Comparison of ENCODE assay signal across 32 cellular contexts in the genomic region with DNA sequence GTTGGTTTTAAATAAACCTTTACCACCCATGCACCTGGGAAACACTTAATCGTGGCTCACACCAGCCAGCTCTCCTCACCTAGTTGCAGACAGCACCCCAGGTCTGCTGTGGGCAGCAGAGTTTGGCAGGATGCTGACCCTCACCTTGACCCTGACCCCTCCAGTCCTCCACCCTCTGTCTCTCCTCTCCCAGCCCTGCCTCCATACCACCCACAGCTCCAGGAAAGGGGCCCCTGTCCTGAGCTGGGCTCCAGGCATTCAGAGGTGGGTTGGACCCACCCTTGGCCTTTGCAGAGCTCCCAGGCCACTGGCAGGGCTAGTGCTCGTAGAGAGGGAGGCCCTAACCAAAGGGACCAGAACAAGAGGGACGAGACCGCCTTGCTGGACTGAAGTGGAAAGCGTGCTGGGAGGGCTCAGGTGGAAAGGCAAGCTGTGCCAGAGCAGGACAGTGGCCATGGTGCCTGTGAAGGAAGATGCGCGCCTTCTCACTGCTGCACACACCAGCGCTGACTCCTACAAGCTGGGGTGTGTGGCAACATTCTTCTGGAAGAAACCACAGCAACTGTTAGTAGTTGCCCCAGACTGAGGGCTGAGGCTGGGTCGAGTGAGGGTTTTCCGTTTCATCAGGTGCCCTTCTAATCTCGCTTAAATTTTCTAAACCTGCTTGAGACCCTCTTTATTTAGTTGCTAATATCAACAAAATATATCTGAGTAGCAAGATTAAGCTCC. TPM values are rescaled to one million over a fixed set of nuclear protein-coding genes. Genes with fewer than 3 reads are reported as not detected.
DNase-seq lines count a peak whose midpoint lies in the region; ATAC-seq and TF ChIP-seq lines count a peak whose summit lies in the region.
"Had no signal": no experiment of that assay in that cellular context is flagged by ENCODE, and none has a peak within 500 bp of the region (broad histone marks: within the 10 kb centered on the region; RNA-seq: fewer than 3 reads in every experiment).

No MANE protein-coding gene starts in this region.

- H3K18ac ChIP-seq in trophoblast cell (ENCODE audit: low read length) = no peak overlapping the region

- peak; percentile 53 for DNase-seq in Jurkat, Clone E6-1 (ENCODE audit: low read depth, low spot score)
- DNase-seq in NOMO-1 treated with dmso at 0.1 percent for 144 hours (lab: John Stamatoyannopoulos, UW; ENCODE audit: unreplicated experiment) = peak; percentile 32
- DNase-seq in WTC11 (ENCODE audit: low spot score) = no peak
- no peak for DNase-seq in trophoblast cell
- DNase-seq in HuH-7 (ENCODE audit: low spot score) = no peak
- no peak for DNase-seq in right atrium auricular region (ENCODE audit: low spot score)
- DNase-seq in LoVo (ENCODE audit: low spot score) = no peak
- DNase-seq: activated gamma-delta T cell; activated naive CD8-positive, alpha-beta T cell treated with anti-CD3 and anti-CD28 coated beads for 36 hours; activated T-cell treated with anti-CD3 and anti-CD28 coated beads, Interleukin-2, amount 50 U/mL, for 4 hours; aorta; Caco-2; effector CD8-positive, alpha-beta T cell; hypothalamus; NCI-H1417 treated with DMSO at 0.1 percent for 48 hours; NCI-H2081; NCI-H526 treated with DMSO at 0.1 percent for 48 hours; NK-92 treated with Interleukin-12 subunit alpha and Interleukin-12 subunit beta, amount 100 ng/mL, for 24 hours; right cardiac atrium; stimulated activated CD8-positive, alpha-beta memory T cell treated with anti-CD3 and anti-CD28 coated beads, Interleukin-4, amount 100 ng/mL, for 48 hours; stimulated activated naive CD8-positive, alpha-beta T cell treated with anti-CD3 and anti-CD28 coated beads, Interleukin-15, amount 100 ng/mL, for 72 hours; uterus had no signal

- H3K4me1 ChIP-seq in trophoblast cell (ENCODE audit: control insufficient read depth in 1 of 2, insufficient read depth in 2 of 2, low read length in 2 of 2) (peaks cover 6 to 7% of the 10 kb centered on the region in 2 experiments), right atrium auricular region (no peaks in the 10 kb centered on the region)
- H3K4me1 ChIP-seq: uterus had no signal

- peak overlapping the region; percentile 31 for H4K8ac ChIP-seq in trophoblast cell (ENCODE audit: low read depth, low read length)

- H3K79me1 ChIP-seq in trophoblast cell (ENCODE audit: low read length) = peaks cover 4% of the 10 kb centered on the region

- H3K36me3 Mint-ChIP-seq in WTC11 = no peaks in the 10 kb centered on the region

- H3K4me3 Mint-ChIP-seq in WTC11 = no peak overlapping the region
- H3K4me3 Mint-ChIP-seq: activated naive CD8-positive, alpha-beta T cell treated with anti-CD3 and anti-CD28 coated beads for 36 hours; activated T-cell treated with anti-CD3 and anti-CD28 coated beads, Interleukin-2, amount 50 U/mL, for 4 hours; stimulated activated naive CD8-positive, alpha-beta T cell treated with anti-CD3 and anti-CD28 coated beads, Interleukin-15, amount 100 ng/mL, for 72 hours had no signal

- no peak overlapping the region for H2BK5ac ChIP-seq in trophoblast cell (ENCODE audit: low read depth, low read length, poor library complexity)

- no CpG with 5 or more reads among the region's 11 CpGs for WGBS in trophoblast cell (ENCODE audit: extremely low coverage, insufficient coverage, insufficient read length)

- POLR2A ChIA-PET in WTC11 (lab: Charles Lee) = no interaction called here

- peak overlapping the region; percentile 2 for H2AK5ac ChIP-seq in trophoblast cell (ENCODE audit: low read length)

- peaks cover 1% of the 10 kb centered on the region for H3K79me2 ChIP-seq in trophoblast cell (ENCODE audit: control insufficient read depth, insufficient read depth, low read length, poor library complexity)

- no peak overlapping the region for H4K91ac ChIP-seq in trophoblast cell (ENCODE audit: low read depth, low read length)

- H2AFZ ChIP-seq in trophoblast cell (ENCODE audit: insufficient read depth, low read length, poor library complexity) = no peak overlapping the region

- H2BK12ac ChIP-seq in trophoblast cell (ENCODE audit: low read length) = peak overlapping the region; percentile 3

- H3K27me3 Mint-ChIP-seq in WTC11 (ENCODE audit: low read depth) = peaks cover 4% of the 10 kb centered on the region; the same call in 1 of the 2 replicates
- H3K27me3 Mint-ChIP-seq: activated naive CD8-positive, alpha-beta T cell treated with anti-CD3 and anti-CD28 coated beads for 36 hours; stimulated activated naive CD8-positive, alpha-beta T cell treated with anti-CD3 and anti-CD28 coated beads, Interleukin-15, amount 100 ng/mL, for 72 hours had no signal

- H3K23ac ChIP-seq in trophoblast cell (ENCODE audit: low read length) = no peak overlapping the region

- no peak overlapping the region for H3K4me2 ChIP-seq in trophoblast cell (ENCODE audit: low read length)
- H3K4me2 ChIP-seq: BLaER1 had no signal

- no peak overlapping the region for H3K4me3 ChIP-seq in Jurkat, Clone E6-1 (ENCODE audit: low read length)
- H3K4me3 ChIP-seq in trophoblast cell (ENCODE audit: low read depth, low read length) = no peak overlapping the region
- H3K4me3 ChIP-seq in right atrium auricular region = no peak overlapping the region
- H3K4me3 ChIP-seq: BLaER1, cardiac muscle cell, coronary artery, lung, SJSA1, thoracic aorta, uterus had no signal

- H3K36me3 ChIP-seq in trophoblast cell (ENCODE audit: control insufficient read depth in 1 of 2, insufficient read depth in 2 of 2, low read length in 2 of 2) (peaks cover 0 to 2% of the 10 kb centered on the region in 2 experiments), right atrium auricular region (no peaks in the 10 kb centered on the region)
- H3K36me3 ChIP-seq: cardiac muscle cell, SJSA1, thoracic aorta, uterus had no signal

- H3K4ac ChIP-seq in trophoblast cell (ENCODE audit: low read depth, low read length) = no peak overlapping the region

- no peak for ATAC-seq in WTC11
- ATAC-seq: activated T-cell treated with anti-CD3 and anti-CD28 coated beads, Interleukin-2, amount 50 U/mL, for 4 hours; right cardiac atrium; stimulated activated naive CD8-positive, alpha-beta T cell treated with anti-CD3 and anti-CD28 coated beads, Interleukin-15, amount 100 ng/mL, for 72 hours had no signal

- TF ChIP-seq CTCF in WTC11 (IDR thresholded peaks at IDR 0.05) = no peak
- no peak for TF ChIP-seq CTCF in right atrium auricular region (IDR thresholded peaks at IDR 0.05)

- H3K14ac ChIP-seq in trophoblast cell (ENCODE audit: low read length) = no peak overlapping the region

- H3K9ac ChIP-seq in trophoblast cell (ENCODE audit: low read length) = no peak overlapping the region
- H3K9ac ChIP-seq: BLaER1 had no signal

- CTCF ChIA-PET in WTC11 (lab: Charles Lee) = interaction anchor here (1.3 kb wide), 2 partner anchors 10 to 18 kb away, joined by 4 to 7 read pairs; no protein-coding TSS in a partner anchor

- H2BK120ac ChIP-seq in trophoblast cell (ENCODE audit: insufficient read depth, low read length, poor library complexity) = peak overlapping the region; percentile 7

- peaks cover 11% of the 10 kb centered on the region for H3K9me3 Mint-ChIP-seq in WTC11
- H3K9me3 Mint-ChIP-seq: stimulated activated naive CD8-positive, alpha-beta T cell treated with anti-CD3 and anti-CD28 coated beads, Interleukin-15, amount 100 ng/mL, for 72 hours had no signal

- no peak overlapping the region for H4K12ac ChIP-seq in trophoblast cell (ENCODE audit: low read depth, low read length)

- H3K27ac ChIP-seq in trophoblast cell (ENCODE audit: low read depth, low read length) (no peak overlapping the region), right atrium auricular region (no peak overlapping the region)
- H3K27ac ChIP-seq: BLaER1, cardiac muscle cell, coronary artery, epithelial cell of prostate, SJSA1, thoracic aorta, uterus had no signal

- H3K27me3 ChIP-seq in trophoblast cell (ENCODE audit: insufficient read depth, low read length) = no peaks in the 10 kb centered on the region
- no peaks in the 10 kb centered on the region for H3K27me3 ChIP-seq in right atrium auricular region
- H3K27me3 ChIP-seq: BLaER1, cardiac muscle cell, SJSA1, uterus had no signal

- peaks cover 5% of the 10 kb centered on the region for H3K9me3 ChIP-seq in trophoblast cell (ENCODE audit: insufficient read depth, low read depth, low read length)
- H3K9me3 ChIP-seq in right atrium auricular region = no peaks in the 10 kb centered on the region
- H3K9me3 ChIP-seq: BLaER1, Caco-2, SJSA1, thoracic aorta, uterus had no signal

- H3K27ac Mint-ChIP-seq in WTC11 = no peak overlapping the region
- H3K27ac Mint-ChIP-seq: activated naive CD8-positive, alpha-beta T cell treated with anti-CD3 and anti-CD28 coated beads for 36 hours had no signal

- H3K4me1 Mint-ChIP-seq in WTC11 = 0 out of 2 replicates have a peak, but pooled peaks cover 2% of the 10 kb centered on the region

TF ChIP-seq in WTC11, 78 proteins besides CTCF, POLR2A, EP300 and RAD21 (continues in another document):
- no peak for TF ChIP-seq USF1 (CRISPR knock-in tag; IDR thresholded peaks at IDR 0.05)

RNA-seq across cellular contexts. Expression of gene S100P, which starts 10.7 kb away (rescaled TPM):
- not detected for polyA plus RNA-seq in Jurkat, Clone E6-1 (2012; ENCODE audit: insufficient read depth, insufficient read length)
- total RNA-seq in WTC11 (2021) = 0.55 TPM in 1 of 3 replicates, not detected in the others
- 761 and 882 TPM in 2 replicates for polyA plus RNA-seq in trophoblast cell (2013)
- under 1 TPM in 1 of 2 donors, not detected in 1; 0.35 TPM for total RNA-seq in right atrium auricular region
- total RNA-seq: cardiac muscle cell, glomerular endothelial cell, RPMI7951, SJSA1 had no signal
- polyA plus RNA-seq: cardiac muscle cell, neural cell had no signal

RNA-seq across cellular contexts. Expression of gene MRFAP1L1, which starts 26.6 kb away (rescaled TPM):
- polyA plus RNA-seq in Jurkat, Clone E6-1 (2012; ENCODE audit: insufficient read depth, insufficient read length) = 58.2 TPM
- total RNA-seq in WTC11 (2021) (52.0 to 56.9 TPM (median 54.4 TPM) in 3 replicates), right atrium auricular region (10 to 100 TPM; 58.2 to 65.3 TPM)
- polyA plus RNA-seq in trophoblast cell (2013) = 41.1 and 42.0 TPM in 2 replicates

RNA-seq across cellular contexts. Expression of gene BLOC1S4, which starts 32.9 kb away (rescaled TPM):
- polyA plus RNA-seq in Jurkat, Clone E6-1 (2012; ENCODE audit: insufficient read depth, insufficient read length) = 10.1 TPM
- total RNA-seq in WTC11 (2021) (21.4 to 23.4 TPM (median 21.9 TPM) in 3 replicates), right atrium auricular region (10 to 100 TPM in 1 of 2 donors, 1 to 10 TPM in 1; 8.4 to 17.4 TPM)
- polyA plus RNA-seq in trophoblast cell (2013) = 16.8 TPM in 2 replicates

RNA-seq across cellular contexts. Expression of gene MRFAP1, which starts 42.5 kb away (rescaled TPM):
- 228 TPM for polyA plus RNA-seq in Jurkat, Clone E6-1 (2012; ENCODE audit: insufficient read depth, insufficient read length)
- total RNA-seq in WTC11 (2021) (296 to 319 TPM (median 303 TPM) in 3 replicates), right atrium auricular region (100 to 1,000 TPM; 170 to 176 TPM)
- polyA plus RNA-seq in trophoblast cell (2013) = 197 and 208 TPM in 2 replicates

Comparison
In these comparisons a context has a peak if more than half of its experiments do, and no peak if none do; other contexts are left out.
1. DNase-seq: peak in Jurkat, Clone E6-1 (single experiment) and NOMO-1 treated with dmso at 0.1 percent for 144 hours (single experiment); none in WTC11 (single experiment), trophoblast cell (0 of 2), HuH-7 (single experiment), right atrium auricular region (single experiment) and LoVo (single experiment).